29 cellular contexts compared by ENCODE assay signal in the genomic region with DNA sequence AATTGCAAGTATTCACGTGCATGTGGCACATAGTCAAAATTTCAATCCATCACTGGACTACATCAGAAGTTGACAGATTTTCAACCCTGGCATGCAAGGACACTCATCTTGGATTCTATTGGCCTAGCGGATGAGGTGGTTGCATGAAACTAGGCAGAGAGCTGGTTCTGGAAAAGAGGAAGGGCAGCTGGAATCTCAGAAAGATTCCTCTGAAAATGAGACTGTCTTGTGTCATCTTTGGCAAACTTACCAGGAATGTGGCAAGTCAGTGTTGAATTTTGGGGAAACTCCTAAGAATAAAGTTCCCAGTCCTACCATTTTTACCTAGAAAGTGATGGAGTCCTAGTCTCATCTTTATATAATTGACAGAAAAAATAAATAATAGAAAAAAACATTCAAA.
"Had no signal": no experiment of that assay in that cellular context is flagged by ENCODE, and none has a peak within 500 bp of the region (broad histone marks: within the 10 kb centered on the region; RNA-seq: fewer than 3 reads in every experiment).

No MANE protein-coding gene starts in this region.

- ATAC-seq: activated CD8-positive, alpha-beta T cell treated with anti-CD3 and anti-CD28 coated beads for 36 hours; activated T-cell treated with anti-CD3 and anti-CD28 coated beads, Interleukin-2, amount 50 U/mL, for 72 hours; activated T-helper 17 cell treated with anti-CD3 and anti-CD28 coated beads, Interleukin-2, amount 50 U/mL, for 72 hours; PC-3 had no signal

- H3K36me3 ChIP-seq: ascending aorta, cardiac muscle cell, MG63, Peyer's patch had no signal

- H3K27ac Mint-ChIP-seq: activated CD4-positive, alpha-beta T cell treated with anti-CD3 and anti-CD28 coated beads, Interleukin-2, amount 10 ng/mL, durations not matched to agents 24 days and 14 days; activated CD8-positive, alpha-beta T cell treated with anti-CD3 and anti-CD28 coated beads for 36 hours; activated naive CD8-positive, alpha-beta T cell treated with anti-CD3 and anti-CD28 coated beads, Interleukin-2, amount 10 ng/mL, durations not matched to agents 7 days and 5 days; activated T-cell treated with anti-CD3 and anti-CD28 coated beads, Interleukin-2, amount 50 U/mL, for 72 hours; activated T-helper 17 cell treated with anti-CD3 and anti-CD28 coated beads, Interleukin-2, amount 50 U/mL, for 72 hours had no signal

- H3K4me3 ChIP-seq: ascending aorta, cardiac muscle cell, MG63, Peyer's patch had no signal

- DNase-seq: activated CD4-positive, alpha-beta T cell treated with anti-CD3 and anti-CD28 coated beads, Interleukin-2, amount 10 ng/mL, durations not matched to agents 24 days and 14 days; activated CD4-positive, alpha-beta T cell treated with anti-CD3 and anti-CD28 coated beads, Interleukin-2, amount 50 U/mL, for 4 hours; activated CD8-positive, alpha-beta T cell treated with anti-CD3 and anti-CD28 coated beads for 36 hours; activated effector memory CD4-positive, alpha-beta T cell treated with anti-CD3 and anti-CD28 coated beads, Interleukin-2, amount 50 U/mL, for 16 hours; activated naive CD4-positive, alpha-beta T cell; activated naive CD4-positive, alpha-beta T cell treated with anti-CD3 and anti-CD28 coated beads, Interleukin-2, amount 50 U/mL, for 16 hours; activated naive CD8-positive, alpha-beta T cell treated with anti-CD3 and anti-CD28 coated beads, Interleukin-2, amount 10 ng/mL, durations not matched to agents 7 days and 5 days; activated T-cell treated with anti-CD3 and anti-CD28 coated beads, Interleukin-2, amount 50 U/mL, for 1 hour; activated T-cell treated with anti-CD3 and anti-CD28 coated beads, Interleukin-2, amount 50 U/mL, for 72 hours; Kasumi-1; MG63; NCI-H1048; NCI-H1436 treated with DMSO at 0.1 percent for 48 hours; NCI-H1694 treated with DMSO at 0.1 percent for 48 hours; NCI-H2029 treated with DMSO at 0.1 percent for 48 hours; NCI-H2107; NCI-H2171; NCI-H524 treated with DMSO at 0.1 percent for 48 hours; PC-3; Peyer's patch; RPMI8226; SHP77 treated with DMSO at 0.1 percent for 48 hours; SW 1271; T-helper 1 cell; T-helper 2 cell; T1000 had no signal

- H3K27ac ChIP-seq: ascending aorta, cardiac muscle cell, Peyer's patch had no signal

- H3K9me3 ChIP-seq: ascending aorta, MG63, Peyer's patch had no signal

- H3K27me3 ChIP-seq: ascending aorta, cardiac muscle cell, MG63, Peyer's patch had no signal

- H3K9me3 Mint-ChIP-seq: activated CD8-positive, alpha-beta T cell treated with anti-CD3 and anti-CD28 coated beads for 36 hours had no signal

- H3K4me1 ChIP-seq: ascending aorta, Peyer's patch had no signal
